ENCODE assay signal across 32 cellular contexts in genomic region chr6:166046982-166047381, GRCh38.
"Had no signal": no experiment of that assay in that cellular context is flagged by ENCODE, and none has a peak within 500 bp of the region (broad histone marks: within the 10 kb centered on the region; RNA-seq: fewer than 3 reads in every experiment).

No MANE protein-coding gene starts in this region.

- H3K4me3 ChIP-seq: body of pancreas, cardiac muscle cell, coronary artery, left lung, lower lobe of right lung, mucosa of descending colon, prostate gland, thyroid gland, upper lobe of left lung, vagina had no signal

- H3K4me1 ChIP-seq: left lung, lower lobe of right lung, prostate gland, upper lobe of left lung, vagina had no signal

- H3K4me3 Mint-ChIP-seq: activated CD4-positive, alpha-beta memory T cell treated with anti-CD3 and anti-CD28 coated beads, Interleukin-2, amount 10 ng/mL, durations not matched to agents 7 days and 5 days; activated naive CD8-positive, alpha-beta T cell; activated T-cell treated with anti-CD3 and anti-CD28 coated beads, Interleukin-2, amount 50 U/mL, for 24 hours; effector memory CD8-positive, alpha-beta T cell; nephron; stimulated activated memory B cell treated with anti-CD40 and anti-IgM and Interleukin-4, amounts not matched to agents 10 μg/mL and 1 μg/mL and 100 μg/mL, for 72 hours; stimulated activated naive CD8-positive, alpha-beta T cell treated with anti-CD3 and anti-CD28 coated beads, Interleukin-15, amount 100 ng/mL, for 72 hours; T-helper 17 cell had no signal

- H3K27me3 Mint-ChIP-seq: activated CD4-positive, alpha-beta memory T cell treated with anti-CD3 and anti-CD28 coated beads, Interleukin-2, amount 10 ng/mL, durations not matched to agents 7 days and 5 days had no signal

- H3K27ac ChIP-seq: body of pancreas, cardiac muscle cell, coronary artery, left lung, lower lobe of right lung, prostate gland, thyroid gland, upper lobe of left lung, vagina, WERI-Rb-1 had no signal

- H3K36me3 ChIP-seq: cardiac muscle cell, left lung, lower lobe of right lung, prostate gland, thyroid gland, upper lobe of left lung, vagina, WERI-Rb-1 had no signal

- DNase-seq: activated CD4-positive, alpha-beta memory T cell treated with anti-CD3 and anti-CD28 coated beads, Interleukin-2, amount 10 ng/mL, durations not matched to agents 7 days and 5 days; activated CD4-positive, alpha-beta T cell treated with anti-CD3 and anti-CD28 coated beads for 48 hours; activated CD8-positive, alpha-beta memory T cell treated with anti-CD3 and anti-CD28 coated beads, Interleukin-2, amount 50 U/mL, for 48 hours; activated naive CD4-positive, alpha-beta T cell; activated T-cell treated with anti-CD3 and anti-CD28 coated beads, Interleukin-2, amount 50 U/mL, for 24 hours; effector memory CD8-positive, alpha-beta T cell; foreskin melanocyte; left lung; lower lobe of right lung; mucosa of descending colon; retina; small intestine; stimulated activated CD4-positive, alpha-beta T cell treated with anti-CD3 and anti-CD28 coated beads, Interleukin-4, amount 100 ng/mL, for 4 hours; stimulated activated CD8-positive, alpha-beta memory T cell treated with anti-CD3 and anti-CD28 coated beads, Interleukin-4, amount 100 ng/mL, for 48 hours; stimulated activated naive CD8-positive, alpha-beta T cell treated with anti-CD3 and anti-CD28 coated beads, Interleukin-15, amount 100 ng/mL, for 72 hours; T-helper 17 cell; T1000; thyroid gland; upper lobe of left lung; WERI-Rb-1 had no signal

- H3K27ac Mint-ChIP-seq: activated CD4-positive, alpha-beta memory T cell treated with anti-CD3 and anti-CD28 coated beads, Interleukin-2, amount 10 ng/mL, durations not matched to agents 7 days and 5 days; activated naive CD8-positive, alpha-beta T cell; activated T-cell treated with anti-CD3 and anti-CD28 coated beads, Interleukin-2, amount 50 U/mL, for 24 hours; activated T-helper 2 cell treated with anti-CD3 and anti-CD28 coated beads, Interferon-gamma antibody, Interleukin-2, Interleukin-4, amounts not matched to agents 10 μg/mL and 5 μg/mL and 100 μg/mL, durations not matched to agents 14 hours and 24 hours and 36 hours; effector memory CD8-positive, alpha-beta T cell; stimulated activated memory B cell treated with anti-CD40 and anti-IgM and Interleukin-4, amounts not matched to agents 10 μg/mL and 1 μg/mL and 100 μg/mL, for 72 hours; stimulated activated naive CD8-positive, alpha-beta T cell treated with anti-CD3 and anti-CD28 coated beads, Interleukin-15, amount 100 ng/mL, for 72 hours; T-helper 17 cell had no signal

- H3K9me3 ChIP-seq: lower lobe of right lung, prostate gland, thyroid gland, vagina had no signal

- H3K36me3 Mint-ChIP-seq: activated naive CD8-positive, alpha-beta T cell; stimulated activated memory B cell treated with anti-CD40 and anti-IgM and Interleukin-4, amounts not matched to agents 10 μg/mL and 1 μg/mL and 100 μg/mL, for 72 hours had no signal

- H3K27me3 ChIP-seq: body of pancreas, cardiac muscle cell, left lung, thyroid gland, upper lobe of left lung, vagina had no signal

- H3K4me1 Mint-ChIP-seq: activated CD4-positive, alpha-beta memory T cell treated with anti-CD3 and anti-CD28 coated beads, Interleukin-2, amount 10 ng/mL, durations not matched to agents 7 days and 5 days; stimulated activated memory B cell treated with anti-CD40 and anti-IgM and Interleukin-4, amounts not matched to agents 10 μg/mL and 1 μg/mL and 100 μg/mL, for 72 hours; stimulated activated naive CD8-positive, alpha-beta T cell treated with anti-CD3 and anti-CD28 coated beads, Interleukin-15, amount 100 ng/mL, for 72 hours; T-helper 17 cell had no signal

- ATAC-seq: activated CD4-positive, CD25-positive, alpha-beta regulatory T cell treated with anti-CD3 and anti-CD28 coated beads, Interleukin-2, amount 50 U/mL, for 24 hours; body of pancreas; effector memory CD8-positive, alpha-beta T cell; esophagus mucosa; lower lobe of right lung; sciatic nerve; stimulated activated memory B cell treated with anti-CD40 and anti-IgM and Interleukin-4, amounts not matched to agents 10 μg/mL and 1 μg/mL and 100 μg/mL, for 72 hours; stimulated activated naive CD8-positive, alpha-beta T cell treated with anti-CD3 and anti-CD28 coated beads, Interleukin-15, amount 100 ng/mL, for 72 hours; T-helper 17 cell had no signal
